Comparison of ENCODE assay signal across 8 cellular contexts in genomic region chr12:51238037-51238509, GRCh38. TPM values are rescaled to one million over a fixed set of nuclear protein-coding genes. Genes with fewer than 3 reads are reported as not detected.
DNase-seq lines count a peak whose midpoint lies in the region; ATAC-seq and TF ChIP-seq lines count a peak whose summit lies in the region.

No MANE protein-coding gene starts in this region.

- peaks cover 33% of the 10 kb centered on the region for H4K20me1 ChIP-seq in Loucy (ENCODE audit: insufficient read depth, low read length, poor library complexity, severe bottlenecking)

- TF ChIP-seq CTCF in heart right ventricle (IDR thresholded peaks at IDR 0.05) = no peak
- TF ChIP-seq CTCF in Loucy (conservative IDR thresholded peaks at IDR 0.05; ENCODE audit: low read length) = no peak
- TF ChIP-seq CTCF in brain microvascular endothelial cell (IDR thresholded peaks at IDR 0.05; ENCODE audit: low read depth, low read length, missing control alignments) = no peak

- no peaks in the 10 kb centered on the region for H3K9me2 ChIP-seq in Loucy (replicated peaks; ENCODE audit: low read depth, low read length)

- H3K79me2 ChIP-seq in Loucy (ENCODE audit: insufficient read depth, low read length) = peaks cover 38% of the 10 kb centered on the region

- H3K23ac ChIP-seq in mesenchymal stem cell (ENCODE audit: low read length in 2 of 2) = no peak overlapping the region

- peak overlapping the region; percentile 81 for H3K4me2 ChIP-seq in Loucy (ENCODE audit: low read depth, low read length, poor library complexity, severe bottlenecking)
- H3K4me2 ChIP-seq in mesenchymal stem cell (ENCODE audit: low read length, poor library complexity, severe bottlenecking) = peak overlapping the region; percentile 93

- peak overlapping the region; percentile 86 for H4K8ac ChIP-seq in mesenchymal stem cell (ENCODE audit: low read length)

- 0 out of 2 replicates have a peak, but pooled peaks cover 2% of the 10 kb centered on the region for H3F3A ChIP-seq in Loucy (ENCODE audit: low read depth)

- H3K9me3 ChIP-seq in heart right ventricle (no peaks in the 10 kb centered on the region), Loucy (ENCODE audit: insufficient read depth, low read depth, low read length) (no peaks in the 10 kb centered on the region), mesenchymal stem cell (ENCODE audit: control insufficient read depth, low read length) (no peaks in the 10 kb centered on the region), aorta (ENCODE audit: control insufficient read depth, low read length) (no peaks in the 10 kb centered on the region)

- DNase-seq in heart right ventricle = no peak
- no peak for DNase-seq in Right ventricle myocardium superior
- no peak for DNase-seq in brain microvascular endothelial cell
- DNase-seq in mesenchymal stem cell = no peak
- no peak for DNase-seq in aorta
- DNase-seq in KBM-7 = no peak

- in situ Hi-C loops in brain microvascular endothelial cell (cut with HindIII; ENCODE audit: low pct_ligation_motif_present, low sequenced_read_pairs) (no loop called here), KBM-7 (cut with MboI; ENCODE audit: low pct_unique_long_range_greater_than_20kb, low sequenced_read_pairs) (no loop called here)

- H3K14ac ChIP-seq in mesenchymal stem cell (ENCODE audit: low read length in 2 of 2) = no peak overlapping the region

- H3K27ac ChIP-seq in heart right ventricle (peak overlapping the region; percentile 96 to 100 (median 100)), brain microvascular endothelial cell (no peak overlapping the region), mesenchymal stem cell (ENCODE audit: low read length, poor library complexity, severe bottlenecking) (peak overlapping the region; percentile 50), aorta (ENCODE audit: low read depth in 1 of 2, low read length in 2 of 2) (peak overlapping the region in 1 of 2 donors; percentile 14)

- peaks cover 15% of the 10 kb centered on the region for H3K79me1 ChIP-seq in mesenchymal stem cell (replicated peaks; ENCODE audit: low read length, poor library complexity, severe bottlenecking)

- peak overlapping the region; percentile 22 for H2AK5ac ChIP-seq in mesenchymal stem cell (ENCODE audit: low read length, severe bottlenecking)

- peak overlapping the region; percentile 6 to 85 for H3K4ac ChIP-seq in mesenchymal stem cell (ENCODE audit: low read depth in 1 of 2, low read length in 2 of 2)

- no peak overlapping the region for H2BK15ac ChIP-seq in mesenchymal stem cell (ENCODE audit: low read depth, poor library complexity, severe bottlenecking)

- peak overlapping the region; percentile 79 to 88 for H3K18ac ChIP-seq in mesenchymal stem cell (ENCODE audit: low read depth in 1 of 2, low read length in 2 of 2)

- H3K36me3 ChIP-seq in heart right ventricle = peaks cover 0 to 33% (median 30%) of the 10 kb centered on the region in 9 donors
- H3K36me3 ChIP-seq in Loucy (ENCODE audit: insufficient read depth, low read length) = peaks cover 26% of the 10 kb centered on the region; the same call in 1 of the 2 replicates
- H3K36me3 ChIP-seq in brain microvascular endothelial cell (replicated peaks) = peaks cover 23% of the 10 kb centered on the region
- peaks cover 12 to 30% of the 10 kb centered on the region in 2 experiments for H3K36me3 ChIP-seq in mesenchymal stem cell (ENCODE audit: control insufficient read depth in 1 of 2, insufficient read depth in 2 of 2, low read depth in 1 of 2, low read length in 2 of 2)
- H3K36me3 ChIP-seq in aorta (ENCODE audit: control insufficient read depth in 1 of 2, insufficient read depth in 2 of 2, low read length in 1 of 2) = peaks cover 7 to 11% of the 10 kb centered on the region in 2 donors

- H3K9ac ChIP-seq in Loucy (ENCODE audit: low read depth, low read length, poor library complexity, severe bottlenecking) (peak overlapping the region; percentile 98), mesenchymal stem cell (ENCODE audit: low read length) (peak overlapping the region; percentile 100)

- peak overlapping the region; percentile 66 for H4K91ac ChIP-seq in mesenchymal stem cell (ENCODE audit: low read length)

- H2AFZ ChIP-seq in Loucy (ENCODE audit: low read length) (peak overlapping the region; percentile 85), mesenchymal stem cell (ENCODE audit: low read depth, low read length) (peak overlapping the region; percentile 93)

- peak in 1 of 8 donors; percentile 4 for ATAC-seq in heart right ventricle
- ATAC-seq in Right ventricle myocardium superior (ENCODE audit: poor library complexity) = no peak
- ATAC-seq in aorta (ENCODE audit: low FRiP score) = no peak
- ATAC-seq in GM18868 (IDR thresholded peaks at IDR 0.05; ENCODE audit: unreplicated experiment) = no peak

- H3K4me3 ChIP-seq in heart right ventricle (peak overlapping the region; percentile 68 to 100 (median 92)), Loucy (ENCODE audit: low read length, poor library complexity, severe bottlenecking) (peak overlapping the region; percentile 96), brain microvascular endothelial cell (ENCODE audit: low read depth, low read length) (peak overlapping the region; percentile 100), mesenchymal stem cell (ENCODE audit: insufficient read depth in 1 of 2, low read depth in 1 of 2, low read length in 2 of 2) (peak overlapping the region; percentile 61 to 99), aorta (ENCODE audit: low read length in 2 of 2) (peak overlapping the region; percentile 45 to 62)

- H2BK12ac ChIP-seq in mesenchymal stem cell (ENCODE audit: low read length in 2 of 2) = peak overlapping the region; percentile 72 to 73

- intact Hi-C loops in heart right ventricle (cut with DNase I) = loop anchor here in 6 of 10 donors (1.0 to 10.0 kb wide), 4 partner anchors 19 to 191 kb away; partner anchors contain the start of genes CSRNP2 (in 3 of the 6), TFCP2 (in 3 of the 6) and POU6F1 (in 2 of the 6)
- intact Hi-C loops in Right ventricle myocardium superior (cut with DNase I) = loop anchor here (2.0 kb wide), 1 partner anchor 21 kb away; no protein-coding TSS in a partner anchor
- intact Hi-C loops in aorta (cut with DNase I) = loop anchor here (2.0 to 5.0 kb wide), 3 partner anchors 19 to 156 kb away; partner anchors contain the start of genes TFCP2 (in 2 of the 2), CSRNP2 (in 1 of the 2) and POU6F1 (in 1 of the 2)

- no peaks in the 10 kb centered on the region for H3K27me3 ChIP-seq in heart right ventricle
- peaks cover 3% of the 10 kb centered on the region for H3K27me3 ChIP-seq in Loucy (ENCODE audit: insufficient read depth, low read length, poor library complexity, severe bottlenecking)
- H3K27me3 ChIP-seq in brain microvascular endothelial cell (replicated peaks) = no peaks in the 10 kb centered on the region
- H3K27me3 ChIP-seq in mesenchymal stem cell (ENCODE audit: control insufficient read depth in 1 of 2, insufficient read depth in 1 of 2, low read length in 2 of 2) = no peaks in the 10 kb centered on the region
- H3K27me3 ChIP-seq in aorta (ENCODE audit: control insufficient read depth in 1 of 2, insufficient read depth in 2 of 2, low read length in 1 of 2) = no peaks in the 10 kb centered on the region

- H3K4me1 ChIP-seq in heart right ventricle = peaks cover 8 to 41% (median 21%) of the 10 kb centered on the region in 9 donors
- H3K4me1 ChIP-seq in Loucy (ENCODE audit: insufficient read depth, low read length, poor library complexity, severe bottlenecking) = peaks cover 27% of the 10 kb centered on the region
- peaks cover 12% of the 10 kb centered on the region for H3K4me1 ChIP-seq in mesenchymal stem cell (ENCODE audit: control insufficient read depth, insufficient read depth, low read depth, low read length)
- no peaks in the 10 kb centered on the region for H3K4me1 ChIP-seq in aorta (ENCODE audit: control insufficient read depth in 1 of 2, insufficient read depth in 2 of 2, low read length in 2 of 2)

- H2BK5ac ChIP-seq in mesenchymal stem cell (ENCODE audit: low read depth, low read length, poor library complexity, severe bottlenecking) = no peak overlapping the region

- peak overlapping the region; percentile 71 for H2BK120ac ChIP-seq in mesenchymal stem cell (ENCODE audit: low read depth, low read length)

- WGBS in heart right ventricle, 2 donors = 10% methylated on average over 10 of the region's 10 CpGs
- WGBS in mesenchymal stem cell = 36% methylated on average over 9 of the region's 10 CpGs
- WGBS in aorta, 2 donors = 8 to 10% methylated on average over 10 of the region's 10 CpGs

RNA-seq across cellular contexts. Expression of gene DAZAP2, which starts 0.6 kb away (rescaled TPM):
- 100 to 1,000 TPM; 140 to 185 (median 165) TPM for total RNA-seq in heart right ventricle
- polyA plus RNA-seq in heart right ventricle = 100 to 1,000 TPM in 1 of 2 donors, 10 to 100 TPM in 1; 39.7 to 228 TPM
- 124 TPM for total RNA-seq in Right ventricle myocardium superior
- polyA plus RNA-seq in mesenchymal stem cell (2013, experiment 1 of 2) = 352 TPM
- 292 TPM for polyA plus RNA-seq in mesenchymal stem cell (2013, experiment 2 of 2)
- total RNA-seq in aorta = 100 to 1,000 TPM; 167 to 171 TPM
- polyA plus RNA-seq in aorta = 100 to 1,000 TPM; 271 to 311 TPM

RNA-seq across cellular contexts. Expression of gene POU6F1, which starts 20.2 kb away (rescaled TPM):
- 10 to 100 TPM in 1 of 10 donors, 1 to 10 TPM in 9; 4.9 to 13.9 (median 7.8) TPM for total RNA-seq in heart right ventricle
- polyA plus RNA-seq in heart right ventricle = 10 to 100 TPM in 1 of 2 donors, 1 to 10 TPM in 1; 4.1 to 10.1 TPM
- total RNA-seq in Right ventricle myocardium superior = 10.0 TPM
- 7.4 TPM for polyA plus RNA-seq in mesenchymal stem cell (2013, experiment 1 of 2)
- polyA plus RNA-seq in mesenchymal stem cell (2013, experiment 2 of 2) = 8.8 TPM
- total RNA-seq in aorta = 10 to 100 TPM; 29.3 to 36.5 TPM
- 10 to 100 TPM; 13.3 to 30.1 TPM for polyA plus RNA-seq in aorta

RNA-seq across cellular contexts. Expression of gene SMAGP, which starts 32.1 kb away (rescaled TPM):
- total RNA-seq in heart right ventricle (1 to 10 TPM; 2.0 to 6.9 (median 3.5) TPM), Right ventricle myocardium superior (2.8 TPM), aorta (1 to 10 TPM; 8.4 to 9.3 TPM)
- polyA plus RNA-seq in heart right ventricle (1 to 10 TPM; 3.6 to 7.3 TPM), aorta (1 to 10 TPM; 4.1 to 4.5 TPM)
- 20.2 TPM for polyA plus RNA-seq in mesenchymal stem cell (2013, experiment 1 of 2)
- polyA plus RNA-seq in mesenchymal stem cell (2013, experiment 2 of 2) = 20.5 TPM
